In genomic region chr2:237441605-237442004, GRCh38 we compare ENCODE assay signal across 1 cellular context.
TF ChIP-seq lines count a peak whose summit lies in the region.

No MANE protein-coding gene starts in this region.

TF ChIP-seq in H1, 55 proteins besides CTCF, POLR2A, EP300 and RAD21 (continued from another document):
- no peak for TF ChIP-seq MAX (IDR thresholded peaks at IDR 0.05)
- no peak for TF ChIP-seq JUND (IDR thresholded peaks at IDR 0.05; ENCODE audit: low read length)
- TF ChIP-seq EZH2 (IDR thresholded peaks at IDR 0.05; ENCODE audit: low read depth, low read length, severe bottlenecking) = no peak
- no peak for TF ChIP-seq PHF8 (conservative IDR thresholded peaks at IDR 0.05; ENCODE audit: low read depth, low read length)
- no peak for TF ChIP-seq JUN (IDR thresholded peaks at IDR 0.05; ENCODE audit: low read depth, low read length)
- no peak for TF ChIP-seq SIRT6 (IDR thresholded peaks at IDR 0.05; ENCODE audit: low read length)
- no peak for TF ChIP-seq RXRA (IDR thresholded peaks at IDR 0.05; ENCODE audit: insufficient read depth, low read depth, low read length)
